ENCODE assay signal across 10 cellular contexts in genomic region chr18:26487437-26487836, GRCh38.
DNase-seq lines count a peak whose midpoint lies in the region; ATAC-seq lines count a peak whose summit lies in the region.
"Had no signal": no experiment of that assay in that cellular context is flagged by ENCODE, and none has a peak within 500 bp of the region (broad histone marks: within the 10 kb centered on the region; RNA-seq: fewer than 3 reads in every experiment).

No MANE protein-coding gene starts in this region.

- no peaks in the 10 kb centered on the region for H3K4me1 Mint-ChIP-seq in activated naive CD4-positive, alpha-beta T cell treated with anti-CD3 and anti-CD28 coated beads for 36 hours (ENCODE audit: low read depth)
- H3K4me1 Mint-ChIP-seq in activated T-helper 1 cell treated with anti-CD3 and anti-CD28 coated beads, Interleukin-12 subunit alpha, Interleukin-12 subunit beta, Interleukin-2, Interleukin-4 antibody, amounts not matched to agents 30 ng/mL and 10 ng/mL and 1 ng/mL, durations not matched to agents 14 hours and 24 hours and 36 hours (ENCODE audit: low read depth) = peaks cover 7% of the 10 kb centered on the region
- H3K4me1 Mint-ChIP-seq: stimulated activated memory B cell treated with anti-CD40 and anti-IgM and Interleukin-4, amounts not matched to agents 10 μg/mL and 1 μg/mL and 100 μg/mL, for 72 hours had no signal

- no peak overlapping the region for H3K4me3 Mint-ChIP-seq in activated naive CD4-positive, alpha-beta T cell treated with anti-CD3 and anti-CD28 coated beads for 36 hours
- no peak overlapping the region for H3K4me3 Mint-ChIP-seq in activated T-helper 1 cell treated with anti-CD3 and anti-CD28 coated beads, Interleukin-12 subunit alpha, Interleukin-12 subunit beta, Interleukin-2, Interleukin-4 antibody, amounts not matched to agents 30 ng/mL and 10 ng/mL and 1 ng/mL, durations not matched to agents 14 hours and 24 hours and 36 hours
- H3K4me3 Mint-ChIP-seq: stimulated activated memory B cell treated with anti-CD40 and anti-IgM and Interleukin-4, amounts not matched to agents 10 μg/mL and 1 μg/mL and 100 μg/mL, for 72 hours had no signal

- DNase-seq in activated naive CD4-positive, alpha-beta T cell treated with Interleukin-2 at 50 U/mL for 16 hours = peak; percentile 10
- no peak for DNase-seq in activated naive CD4-positive, alpha-beta T cell treated with anti-CD3 and anti-CD28 coated beads for 36 hours
- no peak for DNase-seq in activated T-helper 1 cell treated with anti-CD3 and anti-CD28 coated beads, Interleukin-12 subunit alpha, Interleukin-12 subunit beta, Interleukin-2, Interleukin-4 antibody, amounts not matched to agents 30 ng/mL and 10 ng/mL and 1 ng/mL, durations not matched to agents 14 hours and 24 hours and 36 hours (ENCODE audit: low spot score)
- DNase-seq in stimulated activated naive CD8-positive, alpha-beta T cell treated with anti-CD3 and anti-CD28 coated beads, Interleukin-15, Interleukin-2, amounts not matched to agents 100 U/mL and 50 U/mL, for 24 hours = peak; percentile 5
- DNase-seq in posterior cingulate gyrus = no peak
- DNase-seq in activated effector memory CD4-positive, alpha-beta T cell treated with Interleukin-2 at 50 U/mL for 16 hours = no peak
- no peak for DNase-seq in NCI-H1436 (lab: John Stamatoyannopoulos, UW)
- DNase-seq: AML-193 had no signal

- peak; percentile 80 for ATAC-seq in HG02938 (IDR thresholded peaks at IDR 0.05; ENCODE audit: unreplicated experiment)
- peak; percentile 59 for ATAC-seq in stimulated activated naive CD8-positive, alpha-beta T cell treated with anti-CD3 and anti-CD28 coated beads, Interleukin-15, Interleukin-2, amounts not matched to agents 100 U/mL and 50 U/mL, for 24 hours
- ATAC-seq: stimulated activated memory B cell treated with anti-CD40 and anti-IgM and Interleukin-4, amounts not matched to agents 10 μg/mL and 1 μg/mL and 100 μg/mL, for 72 hours had no signal

- no peaks in the 10 kb centered on the region for H3K9me3 Mint-ChIP-seq in activated naive CD4-positive, alpha-beta T cell treated with anti-CD3 and anti-CD28 coated beads for 36 hours
- no peaks in the 10 kb centered on the region for H3K9me3 Mint-ChIP-seq in activated T-helper 1 cell treated with anti-CD3 and anti-CD28 coated beads, Interleukin-12 subunit alpha, Interleukin-12 subunit beta, Interleukin-2, Interleukin-4 antibody, amounts not matched to agents 30 ng/mL and 10 ng/mL and 1 ng/mL, durations not matched to agents 14 hours and 24 hours and 36 hours
- H3K9me3 Mint-ChIP-seq: stimulated activated memory B cell treated with anti-CD40 and anti-IgM and Interleukin-4, amounts not matched to agents 10 μg/mL and 1 μg/mL and 100 μg/mL, for 72 hours had no signal

- H3K27ac Mint-ChIP-seq in activated naive CD4-positive, alpha-beta T cell treated with anti-CD3 and anti-CD28 coated beads for 36 hours = no peak overlapping the region
- peak overlapping the region; percentile 27 for H3K27ac Mint-ChIP-seq in activated T-helper 1 cell treated with anti-CD3 and anti-CD28 coated beads, Interleukin-12 subunit alpha, Interleukin-12 subunit beta, Interleukin-2, Interleukin-4 antibody, amounts not matched to agents 30 ng/mL and 10 ng/mL and 1 ng/mL, durations not matched to agents 14 hours and 24 hours and 36 hours
- H3K27ac Mint-ChIP-seq: stimulated activated memory B cell treated with anti-CD40 and anti-IgM and Interleukin-4, amounts not matched to agents 10 μg/mL and 1 μg/mL and 100 μg/mL, for 72 hours had no signal

- intact Hi-C loops in activated naive CD4-positive, alpha-beta T cell treated with anti-CD3 and anti-CD28 coated beads for 36 hours (cut with micrococcal nuclease) = no loop called here
- intact Hi-C loops in activated T-helper 1 cell treated with anti-CD3 and anti-CD28 coated beads, Interleukin-12 subunit alpha, Interleukin-12 subunit beta, Interleukin-2, Interleukin-4 antibody, amounts not matched to agents 30 ng/mL and 10 ng/mL and 1 ng/mL, durations not matched to agents 14 hours and 24 hours and 36 hours (cut with micrococcal nuclease) = no loop called here
- intact Hi-C loops in posterior cingulate gyrus (cut with DNase I) = no loop called here

- CTCF ChIA-PET in activated naive CD4-positive, alpha-beta T cell treated with anti-CD3 and anti-CD28 coated beads for 36 hours (lab: Charles Lee) = interaction anchor here (0.7 kb wide), 1 partner anchor 362 kb away, joined by 3 read pairs; no protein-coding TSS in a partner anchor

- no peaks in the 10 kb centered on the region for H3K36me3 Mint-ChIP-seq in activated naive CD4-positive, alpha-beta T cell treated with anti-CD3 and anti-CD28 coated beads for 36 hours (ENCODE audit: low read depth)
- H3K36me3 Mint-ChIP-seq in activated T-helper 1 cell treated with anti-CD3 and anti-CD28 coated beads, Interleukin-12 subunit alpha, Interleukin-12 subunit beta, Interleukin-2, Interleukin-4 antibody, amounts not matched to agents 30 ng/mL and 10 ng/mL and 1 ng/mL, durations not matched to agents 14 hours and 24 hours and 36 hours (ENCODE audit: low read depth) = no peaks in the 10 kb centered on the region
- H3K36me3 Mint-ChIP-seq: stimulated activated memory B cell treated with anti-CD40 and anti-IgM and Interleukin-4, amounts not matched to agents 10 μg/mL and 1 μg/mL and 100 μg/mL, for 72 hours had no signal

- no peaks in the 10 kb centered on the region for H3K27me3 Mint-ChIP-seq in activated naive CD4-positive, alpha-beta T cell treated with anti-CD3 and anti-CD28 coated beads for 36 hours (ENCODE audit: low read depth)
- H3K27me3 Mint-ChIP-seq in activated T-helper 1 cell treated with anti-CD3 and anti-CD28 coated beads, Interleukin-12 subunit alpha, Interleukin-12 subunit beta, Interleukin-2, Interleukin-4 antibody, amounts not matched to agents 30 ng/mL and 10 ng/mL and 1 ng/mL, durations not matched to agents 14 hours and 24 hours and 36 hours (ENCODE audit: insufficient read depth) = no peaks in the 10 kb centered on the region
- H3K27me3 Mint-ChIP-seq: stimulated activated memory B cell treated with anti-CD40 and anti-IgM and Interleukin-4, amounts not matched to agents 10 μg/mL and 1 μg/mL and 100 μg/mL, for 72 hours had no signal

Comparison
In these comparisons a context has a peak if more than half of its experiments do, and no peak if none do; other contexts are left out.
1. DNase-seq: peak in activated naive CD4-positive, alpha-beta T cell treated with Interleukin-2 at 50 U/mL for 16 hours (single experiment) and stimulated activated naive CD8-positive, alpha-beta T cell treated with anti-CD3 and anti-CD28 coated beads, Interleukin-15, Interleukin-2, amounts not matched to agents 100 U/mL and 50 U/mL, for 24 hours (single experiment); none in activated naive CD4-positive, alpha-beta T cell treated with anti-CD3 and anti-CD28 coated beads for 36 hours (single experiment), activated T-helper 1 cell treated with anti-CD3 and anti-CD28 coated beads, Interleukin-12 subunit alpha, Interleukin-12 subunit beta, Interleukin-2, Interleukin-4 antibody, amounts not matched to agents 30 ng/mL and 10 ng/mL and 1 ng/mL, durations not matched to agents 14 hours and 24 hours and 36 hours (single experiment), posterior cingulate gyrus (0 of 10), activated effector memory CD4-positive, alpha-beta T cell treated with Interleukin-2 at 50 U/mL for 16 hours (single experiment) and NCI-H1436 (single experiment).